In the genomic region with DNA sequence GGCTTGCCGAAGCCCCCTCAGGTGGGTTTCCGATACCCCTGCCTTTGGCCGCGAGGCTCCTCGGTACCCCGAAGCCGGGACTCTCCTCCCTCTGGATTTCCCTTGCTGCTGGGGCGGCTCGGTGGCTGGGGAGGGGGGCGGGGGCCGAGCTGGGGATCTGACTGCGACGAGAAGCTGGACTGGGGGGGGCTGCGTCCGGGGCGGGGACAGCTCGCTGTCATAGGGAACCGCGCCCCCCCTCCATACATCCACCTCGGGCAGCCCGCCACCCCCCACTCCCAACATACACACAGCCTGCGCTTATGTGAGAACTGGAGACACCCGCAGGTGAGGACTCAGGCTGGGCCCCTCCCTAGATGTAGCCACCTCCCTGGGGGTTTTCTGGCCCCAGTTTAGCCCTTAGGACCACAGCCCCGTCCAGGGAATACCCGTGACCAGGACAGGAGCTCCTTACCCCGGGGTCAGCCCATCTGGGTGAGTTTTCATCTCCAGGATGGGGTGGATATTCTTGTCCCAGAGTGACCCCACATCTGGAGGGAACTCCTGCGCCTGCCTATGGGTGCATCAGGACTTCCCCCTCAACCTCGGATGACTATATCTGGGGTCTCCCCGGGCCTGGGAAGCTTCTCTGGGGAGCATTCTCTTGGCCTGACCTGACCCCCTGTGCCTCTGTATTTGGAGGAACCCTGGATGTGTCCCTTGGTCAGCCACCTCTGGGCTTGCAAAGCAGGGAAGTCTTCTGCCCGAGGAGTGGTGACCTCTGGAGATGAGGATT, we compare ENCODE assay signal across 8 cellular contexts. TPM values are rescaled to one million over a fixed set of nuclear protein-coding genes. Genes with fewer than 3 reads are reported as not detected.
A peak's percentile ranks its signal among the peaks of the same experiment; 100 is the strongest.
DNase-seq lines count a peak whose midpoint lies in the region; ATAC-seq and TF ChIP-seq lines count a peak whose summit lies in the region.

No MANE protein-coding gene starts in this region.

- H3K9ac ChIP-seq in iPS-20b (ENCODE audit: low read depth, low read length): no peak overlapping the region

- H3K36me3 ChIP-seq in iPS-20b (ENCODE audit: insufficient read depth, low read depth, low read length): no peaks in the 10 kb centered on the region
- no peaks in the 10 kb centered on the region for H3K36me3 ChIP-seq in testis (ENCODE audit: low read depth, missing control alignments)

- intact Hi-C loops in activated CD4-positive, alpha-beta T cell treated with anti-CD3 and anti-CD28 coated beads, Interleukin-2, amount 10 ng/mL, durations not matched to agents 24 days and 14 days (cut with micrococcal nuclease): no loop called here
- intact Hi-C loops in testis (cut with DNase I; ENCODE audit: low total_unique reads): loop anchor here (5.0 kb wide), 1 partner anchor 86 kb away; a partner anchor contains a TSS

- ATAC-seq in activated T-cell treated with anti-CD3 and anti-CD28 coated beads, Interleukin-2, amount 50 U/mL, for 72 hours (replicated peaks in 1 of 2): no peak
- ATAC-seq in GM18505 (IDR thresholded peaks at IDR 0.05; ENCODE audit: unreplicated experiment) (no peak), GM19035 (IDR thresholded peaks at IDR 0.05; ENCODE audit: unreplicated experiment) (no peak), HG03095 (IDR thresholded peaks at IDR 0.05; ENCODE audit: unreplicated experiment) (no peak)

- H3K27me3 ChIP-seq in iPS-20b (ENCODE audit: insufficient read depth, low read length): peaks cover 93% of the 10 kb centered on the region
- H3K27me3 ChIP-seq in testis: no peaks in the 10 kb centered on the region

- no peaks in the 10 kb centered on the region for H3K9me3 ChIP-seq in iPS-20b (ENCODE audit: insufficient read depth, low read depth, low read length)
- H3K9me3 ChIP-seq in testis: no peaks in the 10 kb centered on the region

- peaks cover 6% of the 10 kb centered on the region for H3K36me3 Mint-ChIP-seq in activated CD4-positive, alpha-beta T cell treated with anti-CD3 and anti-CD28 coated beads, Interleukin-2, amount 10 ng/mL, durations not matched to agents 24 days and 14 days (ENCODE audit: low read depth)
- H3K36me3 Mint-ChIP-seq in activated T-cell treated with anti-CD3 and anti-CD28 coated beads, Interleukin-2, amount 50 U/mL, for 72 hours (ENCODE audit: insufficient read depth in 2 of 2): peaks cover 2 to 3% of the 10 kb centered on the region in 2 donors

- H3K9me3 Mint-ChIP-seq in activated CD4-positive, alpha-beta T cell treated with anti-CD3 and anti-CD28 coated beads, Interleukin-2, amount 10 ng/mL, durations not matched to agents 24 days and 14 days: no peaks in the 10 kb centered on the region
- no peaks in the 10 kb centered on the region for H3K9me3 Mint-ChIP-seq in activated T-cell treated with anti-CD3 and anti-CD28 coated beads, Interleukin-2, amount 50 U/mL, for 72 hours

- H3K27ac ChIP-seq in iPS-20b (ENCODE audit: low read length): no peak overlapping the region
- no peak overlapping the region for H3K27ac ChIP-seq in testis

- H3K27me3 Mint-ChIP-seq in activated CD4-positive, alpha-beta T cell treated with anti-CD3 and anti-CD28 coated beads, Interleukin-2, amount 10 ng/mL, durations not matched to agents 24 days and 14 days: peaks cover 25% of the 10 kb centered on the region
- peaks cover 18% of the 10 kb centered on the region for H3K27me3 Mint-ChIP-seq in activated T-cell treated with anti-CD3 and anti-CD28 coated beads, Interleukin-2, amount 50 U/mL, for 72 hours (ENCODE audit: low read depth)

- H3K4me3 ChIP-seq in iPS-20b (ENCODE audit: low read length) (peak overlapping the region; percentile 73; the same call in 1 of the 2 replicates), testis (peak overlapping the region; percentile 35 to 47)

- no peak for DNase-seq in activated CD4-positive, alpha-beta T cell treated with anti-CD3 and anti-CD28 coated beads, Interleukin-2, amount 10 ng/mL, durations not matched to agents 24 days and 14 days
- DNase-seq in activated CD4-positive, alpha-beta T cell treated with anti-CD3 and anti-CD28 coated beads, Interleukin-2, amount 50 U/mL, for 4 hours: no peak
- peak in 1 of 2 donors; percentile 26 for DNase-seq in activated T-cell treated with anti-CD3 and anti-CD28 coated beads, Interleukin-2, amount 50 U/mL, for 72 hours
- no peak for DNase-seq in testis

- no peak for TF ChIP-seq CTCF in testis (IDR thresholded peaks at IDR 0.05)

- H3K27ac Mint-ChIP-seq in activated CD4-positive, alpha-beta T cell treated with anti-CD3 and anti-CD28 coated beads, Interleukin-2, amount 10 ng/mL, durations not matched to agents 24 days and 14 days: peak overlapping the region; percentile 31
- H3K27ac Mint-ChIP-seq in activated T-cell treated with anti-CD3 and anti-CD28 coated beads, Interleukin-2, amount 50 U/mL, for 72 hours: no peak overlapping the region

- WGBS in testis, 2 donors: 19 to 27% methylated on average over 15 to 23 of the region's 30 CpGs

- peaks cover 44% of the 10 kb centered on the region for H3K4me1 Mint-ChIP-seq in activated CD4-positive, alpha-beta T cell treated with anti-CD3 and anti-CD28 coated beads, Interleukin-2, amount 10 ng/mL, durations not matched to agents 24 days and 14 days
- H3K4me1 Mint-ChIP-seq in activated T-cell treated with anti-CD3 and anti-CD28 coated beads, Interleukin-2, amount 50 U/mL, for 72 hours (ENCODE audit: low read depth): peaks cover 50% of the 10 kb centered on the region

- TF ChIP-seq POLR2A in testis (IDR thresholded peaks at IDR 0.05): no peak
- TF ChIP-seq POLR2A in GM18505 (IDR thresholded peaks at IDR 0.05; ENCODE audit: borderline replicate concordance, extremely low read depth, insufficient read depth, insufficient read length): no peak

- no peaks in the 10 kb centered on the region; the same call in 1 of the 2 replicates for H3K4me1 ChIP-seq in iPS-20b (ENCODE audit: insufficient read depth, low read length)
- H3K4me1 ChIP-seq in testis: peaks cover 17% of the 10 kb centered on the region

- peak overlapping the region; percentile 90 for H3K4me3 Mint-ChIP-seq in activated CD4-positive, alpha-beta T cell treated with anti-CD3 and anti-CD28 coated beads, Interleukin-2, amount 10 ng/mL, durations not matched to agents 24 days and 14 days
- peak overlapping the region; percentile 65 to 72 for H3K4me3 Mint-ChIP-seq in activated T-cell treated with anti-CD3 and anti-CD28 coated beads, Interleukin-2, amount 50 U/mL, for 72 hours

RNA-seq across cellular contexts. Expression of a gene that starts 0.7 kb away (rescaled TPM):
- total RNA-seq in activated CD4-positive, alpha-beta T cell treated with anti-CD3 and anti-CD28 coated beads, Interleukin-2, amount 10 ng/mL, durations not matched to agents 24 days and 14 days: 17.6 and 19.7 TPM in 2 replicates
- 10 to 100 TPM in 1 of 2 donors, 1 to 10 TPM in 1; 5.8 to 12.4 TPM for total RNA-seq in activated T-cell treated with anti-CD3 and anti-CD28 coated beads, Interleukin-2, amount 50 U/mL, for 72 hours
- 1 to 10 TPM; 1.9 to 3.5 TPM for total RNA-seq in testis
- 2.7 TPM for polyA plus RNA-seq in testis (ENCODE audit: insufficient read depth, low read depth, low replicate concordance)

RNA-seq across cellular contexts. Expression of a gene that starts 27.1 kb away (rescaled TPM):
- total RNA-seq in activated CD4-positive, alpha-beta T cell treated with anti-CD3 and anti-CD28 coated beads, Interleukin-2, amount 10 ng/mL, durations not matched to agents 24 days and 14 days: 73.1 and 82.5 TPM in 2 replicates
- total RNA-seq in activated T-cell treated with anti-CD3 and anti-CD28 coated beads, Interleukin-2, amount 50 U/mL, for 72 hours: 100 to 1,000 TPM in 1 of 2 donors, 10 to 100 TPM in 1; 91.0 to 111 TPM
- 10 to 100 TPM; 87.6 to 99.0 TPM for total RNA-seq in testis
- polyA plus RNA-seq in testis (ENCODE audit: insufficient read depth, low read depth, low replicate concordance): 67.3 TPM

RNA-seq across cellular contexts. Expression of a gene that starts 32.8 kb away (rescaled TPM):
- total RNA-seq in activated CD4-positive, alpha-beta T cell treated with anti-CD3 and anti-CD28 coated beads, Interleukin-2, amount 10 ng/mL, durations not matched to agents 24 days and 14 days: 71.2 and 71.6 TPM in 2 replicates
- total RNA-seq in activated T-cell treated with anti-CD3 and anti-CD28 coated beads, Interleukin-2, amount 50 U/mL, for 72 hours: 100 to 1,000 TPM; 121 to 150 TPM
- 10 to 100 TPM; 48.1 to 60.6 TPM for total RNA-seq in testis
- polyA plus RNA-seq in testis (ENCODE audit: insufficient read depth, low read depth, low replicate concordance): 118 TPM

RNA-seq across cellular contexts. Expression of a gene that starts 45.7 kb away (rescaled TPM):
- 0.62 and 0.91 TPM in 2 replicates for total RNA-seq in activated CD4-positive, alpha-beta T cell treated with anti-CD3 and anti-CD28 coated beads, Interleukin-2, amount 10 ng/mL, durations not matched to agents 24 days and 14 days
- total RNA-seq in activated T-cell treated with anti-CD3 and anti-CD28 coated beads, Interleukin-2, amount 50 U/mL, for 72 hours: 1 to 10 TPM; 1.6 to 3.5 TPM
- total RNA-seq in testis: 1 to 10 TPM; 2.1 to 2.4 TPM
- polyA plus RNA-seq in testis (ENCODE audit: insufficient read depth, low read depth, low replicate concordance): 3.1 TPM

RNA-seq across cellular contexts. Expression of a gene that starts 54.0 kb away (rescaled TPM):
- total RNA-seq in activated CD4-positive, alpha-beta T cell treated with anti-CD3 and anti-CD28 coated beads, Interleukin-2, amount 10 ng/mL, durations not matched to agents 24 days and 14 days: 44.0 and 45.0 TPM in 2 replicates
- 10 to 100 TPM; 41.5 to 50.1 TPM for total RNA-seq in activated T-cell treated with anti-CD3 and anti-CD28 coated beads, Interleukin-2, amount 50 U/mL, for 72 hours
- total RNA-seq in testis: 10 to 100 TPM; 38.7 to 54.9 TPM
- polyA plus RNA-seq in testis (ENCODE audit: insufficient read depth, low read depth, low replicate concordance): 50.2 TPM
